In genomic region chr1:95309031-95309459, GRCh38 we compare ENCODE assay signal across 8 cellular contexts.
DNase-seq lines count a peak whose midpoint lies in the region; ATAC-seq and TF ChIP-seq lines count a peak whose summit lies in the region.

No MANE protein-coding gene starts in this region.

- CTCF ChIA-PET in Caco-2 (lab: Charles Lee) (no interaction called here), SK-N-SH (lab: Yijun Ruan, JAX) (interaction anchor here (0.7 to 2.7 kb wide), 18 partner anchors 16 to 927 kb away, joined by 3 to 26 read pairs (median 4); no protein-coding TSS in a partner anchor)

- H3K4me2 ChIP-seq in KMS-11 (no peak overlapping the region), SK-N-SH (no peak overlapping the region)

- H3K4me3 ChIP-seq in Caco-2 (ENCODE audit: low read depth, low read length) (no peak overlapping the region), KMS-11 (IDR thresholded peaks at IDR 0.05; ENCODE audit: insufficient read depth, low read depth, low read length) (no peak overlapping the region), SK-N-SH (ENCODE audit: low read depth in 2 of 2, low read length in 1 of 2) (peak overlapping the region in 1 of 2 experiments; percentile 41; a peak in 1 of 4 replicates), heart left ventricle (no peak overlapping the region), testis (no peak overlapping the region)

- H4K20me1 ChIP-seq in KMS-11 (ENCODE audit: insufficient read depth): no peaks in the 10 kb centered on the region
- no peaks in the 10 kb centered on the region for H4K20me1 ChIP-seq in SK-N-SH (ENCODE audit: insufficient read depth)

- no TSS peak for BruUV-seq in Caco-2 (replicated peaks; lab: Mats Ljungman, UMichigan)

- intact Hi-C loops in Caco-2 (cut with micrococcal nuclease; ENCODE audit: unreplicated experiment): loop anchor here (1.0 to 5.0 kb wide), 2 partner anchors 158 to 223 kb away; no protein-coding TSS in a partner anchor
- intact Hi-C loops in heart left ventricle (cut with DNase I): loop anchor here in 4 of 10 donors (5.0 to 10.0 kb wide), 3 partner anchors 153 to 158 kb away; no protein-coding TSS in a partner anchor
- intact Hi-C loops in testis (cut with DNase I; ENCODE audit: low total_unique reads): no loop called here

- H3K36me3 Mint-ChIP-seq in Caco-2 (ENCODE audit: insufficient read depth, unreplicated experiment): no peaks in the 10 kb centered on the region

- peak; percentile 91 for TF ChIP-seq RAD21 in SK-N-SH (IDR thresholded peaks at IDR 0.05; ENCODE audit: low read length)

- TF ChIP-seq POLR2A in heart left ventricle (IDR thresholded peaks at IDR 0.05) (no peak), testis (IDR thresholded peaks at IDR 0.05) (no peak)

- POLR2A ChIA-PET in Caco-2 (lab: Charles Lee) (no interaction called here), SK-N-SH (lab: Yijun Ruan, JAX) (interaction anchor here (0.5 to 1.2 kb wide), 4 partner anchors 73 to 750 kb away, joined by 3 to 5 read pairs (median 3); no protein-coding TSS in a partner anchor)

- TF ChIP-seq EP300 in SK-N-SH (IDR thresholded peaks at IDR 0.05; ENCODE audit: borderline replicate concordance in 1 of 2, low read depth in 1 of 2, low read length in 1 of 2): peak in 1 of 2 experiments; percentile 37; a peak in 2 of 4 replicates

- H3K27me3 ChIP-seq in Caco-2 (replicated peaks; ENCODE audit: control insufficient read depth, insufficient read depth, low read length) (no peaks in the 10 kb centered on the region), KMS-11 (ENCODE audit: insufficient read depth, low read depth) (no peaks in the 10 kb centered on the region), SK-N-SH (ENCODE audit: insufficient read depth) (no peaks in the 10 kb centered on the region; the same call in 1 of the 2 replicates), heart left ventricle (peaks cover 0 to 19% (median 0%) of the 10 kb centered on the region in 9 donors), testis (no peaks in the 10 kb centered on the region)

- H3K27me3 Mint-ChIP-seq in Caco-2 (ENCODE audit: insufficient read depth, unreplicated experiment): peaks cover 2% of the 10 kb centered on the region

- no peak overlapping the region for H3K27ac ChIP-seq in KMS-11
- H3K27ac ChIP-seq in SK-N-SH (ENCODE audit: low read depth in 2 of 2, low read length in 1 of 2): peak overlapping the region in 1 of 2 experiments; percentile 100; a peak in 2 of 4 replicates
- H3K27ac ChIP-seq in heart left ventricle: no peak overlapping the region
- no peak overlapping the region for H3K27ac ChIP-seq in testis

- no peaks in the 10 kb centered on the region for H3K9me3 ChIP-seq in Caco-2
- no peaks in the 10 kb centered on the region for H3K9me3 ChIP-seq in SK-N-SH
- H3K9me3 ChIP-seq in heart left ventricle: no peaks in the 10 kb centered on the region
- H3K9me3 ChIP-seq in testis: no peaks in the 10 kb centered on the region

- no peaks in the 10 kb centered on the region for H3K9me2 ChIP-seq in SK-N-SH

- TF ChIP-seq CTCF in Caco-2 (IDR thresholded peaks at IDR 0.05; ENCODE audit: insufficient read depth in 1 of 2, low read depth in 1 of 2, low read length in 1 of 2, severe bottlenecking in 1 of 2, unreplicated experiment in 1 of 2) (peak; percentile 46 to 71), KMS-11 (conservative IDR thresholded peaks at IDR 0.05; ENCODE audit: low read depth, low read length) (0 out of 2 replicates have a peak, but pooled peaks have one; percentile 26), SK-N-SH (IDR thresholded peaks at IDR 0.05) (peak; percentile 62), heart left ventricle (IDR thresholded peaks at IDR 0.05) (peak; percentile 21 to 69 (median 56)), testis (IDR thresholded peaks at IDR 0.05) (peak; percentile 12 to 47 (median 20))

- no peaks in the 10 kb centered on the region for H3F3A ChIP-seq in SK-N-SH (replicated peaks; ENCODE audit: insufficient read depth)

- ATAC-seq in heart left ventricle (peak; percentile 42 to 74 (median 58)), GM21528 (IDR thresholded peaks at IDR 0.05; ENCODE audit: low FRiP score, unreplicated experiment) (no peak), GM19035 (IDR thresholded peaks at IDR 0.05; ENCODE audit: unreplicated experiment) (no peak)

- no peak overlapping the region for H3K27ac Mint-ChIP-seq in Caco-2 (ENCODE audit: unreplicated experiment)

- H3K4me1 ChIP-seq in Caco-2 (peaks cover 11% of the 10 kb centered on the region; the same call in 1 of the 2 replicates), KMS-11 (ENCODE audit: low read depth, poor library complexity, severe bottlenecking) (no peaks in the 10 kb centered on the region), SK-N-SH (ENCODE audit: control insufficient read depth in 1 of 2, insufficient read depth in 2 of 2, low read depth in 1 of 2, low read length in 1 of 2) (peaks cover 0 to 39% of the 10 kb centered on the region in 2 experiments; a peak in 2 of 4 replicates), heart left ventricle (no peaks in the 10 kb centered on the region), testis (no peaks in the 10 kb centered on the region)

- H2AFZ ChIP-seq in KMS-11 (ENCODE audit: low read depth) (no peak overlapping the region), SK-N-SH (ENCODE audit: low read depth) (no peak overlapping the region)

- no peaks in the 10 kb centered on the region for H3K9me3 Mint-ChIP-seq in Caco-2 (ENCODE audit: unreplicated experiment)

- peak in 1 of 2 experiments; percentile 33 for DNase-seq in Caco-2
- DNase-seq in SK-N-SH: peak; percentile 73
- peak in 1 of 5 donors; percentile 12 for DNase-seq in heart left ventricle
- peak; percentile 38 for DNase-seq in testis
- DNase-seq in KG1 (lab: John Stamatoyannopoulos, UW): no peak

- H3K4me3 Mint-ChIP-seq in Caco-2 (ENCODE audit: unreplicated experiment): no peak overlapping the region

- H3K9ac ChIP-seq in KMS-11 (no peak overlapping the region), SK-N-SH (no peak overlapping the region)

- H3K79me2 ChIP-seq in KMS-11 (ENCODE audit: insufficient read depth, low read depth): no peaks in the 10 kb centered on the region
- H3K79me2 ChIP-seq in SK-N-SH (ENCODE audit: insufficient read depth): no peaks in the 10 kb centered on the region

- WGBS in SK-N-SH (ENCODE audit: low lambda C conversion rate): 10% methylated on average over 2 of the region's 2 CpGs
- 37 to 49% (median 40%) methylated on average over 2 of the region's 2 CpGs for whole genome bisulfite sequencing in heart left ventricle, 4 donors
- 40 to 65% methylated on average over 2 of the region's 2 CpGs for WGBS in testis, 2 donors

- H3K4me1 Mint-ChIP-seq in Caco-2 (ENCODE audit: low read depth, unreplicated experiment): peaks cover 10% of the 10 kb centered on the region

- H3K36me3 ChIP-seq in Caco-2 (ENCODE audit: control insufficient read depth, insufficient read depth, low read length): no peaks in the 10 kb centered on the region
- no peaks in the 10 kb centered on the region for H3K36me3 ChIP-seq in KMS-11 (ENCODE audit: insufficient read depth)
- H3K36me3 ChIP-seq in SK-N-SH (replicated peaks in 1 of 2; ENCODE audit: control insufficient read depth in 1 of 2, insufficient read depth in 2 of 2, low read length in 1 of 2): no peaks in the 10 kb centered on the region
- no peaks in the 10 kb centered on the region for H3K36me3 ChIP-seq in heart left ventricle
- no peaks in the 10 kb centered on the region for H3K36me3 ChIP-seq in testis (ENCODE audit: low read depth, missing control alignments)

TF ChIP-seq in SK-N-SH, 30 proteins besides CTCF, POLR2A, EP300 and RAD21:
- peak; percentile 64; the same call in 1 of the 2 replicates for TF ChIP-seq SMC3 (IDR thresholded peaks at IDR 0.05; ENCODE audit: low read depth, low read length)
- TF ChIP-seq MXI1 (IDR thresholded peaks at IDR 0.05; ENCODE audit: low read depth, low read length): peak; percentile 63; the same call in 1 of the 2 replicates
- TF ChIP-seq FOXJ3 (CRISPR knock-in tag; IDR thresholded peaks at IDR 0.05): 0 out of 2 replicates have a peak, but pooled peaks have one; percentile 25
- TF ChIP-seq RXRA (IDR thresholded peaks at IDR 0.05; ENCODE audit: borderline replicate concordance, low read depth): no peak
- TF ChIP-seq CHD2 (IDR thresholded peaks at IDR 0.05; ENCODE audit: low read length, partially characterized antibody): peak; percentile 60

Comparison
In these comparisons a context has a peak if more than half of its experiments do, and no peak if none do; other contexts are left out.
1. ATAC-seq: peak in heart left ventricle (4 of 4); none in GM21528 (single experiment) and GM19035 (single experiment).
2. Peak in every context shown above with its lines, with median percentiles within 50 percentile points of each other: CTCF ChIP-seq.